8 cellular contexts compared by ENCODE assay signal in genomic region chr17:44689492-44690217, GRCh38. TPM values are rescaled to one million over a fixed set of nuclear protein-coding genes. Genes with fewer than 3 reads are reported as not detected.
DNase-seq lines count a peak whose midpoint lies in the region; ATAC-seq and TF ChIP-seq lines count a peak whose summit lies in the region.

A gene with protein sequence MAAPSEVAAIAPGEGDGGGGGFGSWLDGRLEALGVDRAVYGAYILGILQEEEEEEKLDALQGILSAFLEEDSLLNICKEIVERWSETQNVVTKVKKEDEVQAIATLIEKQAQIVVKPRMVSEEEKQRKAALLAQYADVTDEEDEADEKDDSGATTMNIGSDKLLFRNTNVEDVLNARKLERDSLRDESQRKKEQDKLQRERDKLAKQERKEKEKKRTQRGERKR (minus strand): TSS chr17:44689776. CDS start chr17:44689753, 23 bp downstream.

- H3K4me3 Mint-ChIP-seq in chondrocyte (ENCODE audit: unreplicated experiment), result peak within 1 kb of the TSS; percentile 97

- POLR2A ChIA-PET in AG04449 (lab: Yijun Ruan, JAX), result no interaction called here

- no peaks in the 10 kb centered on the region for H3K36me3 Mint-ChIP-seq in chondrocyte (ENCODE audit: low read depth)

- no peak for TF ChIP-seq CTCF in AG04449 (IDR thresholded peaks at IDR 0.05; ENCODE audit: insufficient read depth, low read length, missing control alignments)
- TF ChIP-seq CTCF in chondrocyte (IDR thresholded peaks at IDR 0.05), result no peak

- ATAC-seq in GM18909 (IDR thresholded peaks at IDR 0.05; ENCODE audit: poor library complexity, unreplicated experiment), result peak; percentile 81
- ATAC-seq in HG03378 (IDR thresholded peaks at IDR 0.05; ENCODE audit: unreplicated experiment), result peak; percentile 76

- peak within 1 kb of the TSS; percentile 96 for H3K27ac Mint-ChIP-seq in chondrocyte (ENCODE audit: unreplicated experiment)

- CTCF ChIA-PET in AG04449 (lab: Yijun Ruan, JAX), result interaction anchor here (1.9 kb wide), 1 partner anchor 11 kb away, joined by 8 read pairs; no protein-coding TSS in a partner anchor

- DNase-seq in AG04449 (ENCODE audit: low read depth, low spot score) (peak; percentile 59), NCI-H510A treated with DMSO at 0.1 percent for 48 hours (lab: John Stamatoyannopoulos, UW) (peak; percentile 69), chondrocyte (ENCODE audit: low spot score) (peak; percentile 96), kidney glomerular epithelial cell (lab: John Stamatoyannopoulos, UW) (peak; percentile 86)
- DNase-seq in activated CD4-positive, alpha-beta T cell treated with anti-CD3 and anti-CD28 coated beads for 1 hour, result peak; percentile 88
- peak; percentile 86 to 87 for DNase-seq in stimulated activated CD4-positive, alpha-beta T cell treated with anti-CD3 and anti-CD28 coated beads, Interleukin-15, amount 100 ng/mL, for 48 hours (ENCODE audit: low read depth in 2 of 2)

- H3K4me1 Mint-ChIP-seq in chondrocyte (ENCODE audit: low read depth), result peaks cover 21% of the 10 kb centered on the region

- H3K4me3 ChIP-seq in AG04449 (ENCODE audit: low read depth, low read length), result peak within 1 kb of the TSS; percentile 98

- no peaks in the 10 kb centered on the region for H3K27me3 Mint-ChIP-seq in chondrocyte (ENCODE audit: low read depth)

- no peaks in the 10 kb centered on the region for H3K9me3 Mint-ChIP-seq in chondrocyte (ENCODE audit: low read depth)

RNA-seq across cellular contexts. Expression of the gene that starts here (rescaled TPM):
- total RNA-seq in chondrocyte, result 13.5 to 24.1 TPM (median 15.9 TPM) in 3 replicates

Comparison
In these comparisons a context has a peak if more than half of its experiments do, and no peak if none do; other contexts are left out.
1. Peak in every context shown above with its lines: DNase-seq, ATAC-seq and H3K4me3 ChIP-seq.